Comparison of ENCODE assay signal across 8 cellular contexts in the genomic region with DNA sequence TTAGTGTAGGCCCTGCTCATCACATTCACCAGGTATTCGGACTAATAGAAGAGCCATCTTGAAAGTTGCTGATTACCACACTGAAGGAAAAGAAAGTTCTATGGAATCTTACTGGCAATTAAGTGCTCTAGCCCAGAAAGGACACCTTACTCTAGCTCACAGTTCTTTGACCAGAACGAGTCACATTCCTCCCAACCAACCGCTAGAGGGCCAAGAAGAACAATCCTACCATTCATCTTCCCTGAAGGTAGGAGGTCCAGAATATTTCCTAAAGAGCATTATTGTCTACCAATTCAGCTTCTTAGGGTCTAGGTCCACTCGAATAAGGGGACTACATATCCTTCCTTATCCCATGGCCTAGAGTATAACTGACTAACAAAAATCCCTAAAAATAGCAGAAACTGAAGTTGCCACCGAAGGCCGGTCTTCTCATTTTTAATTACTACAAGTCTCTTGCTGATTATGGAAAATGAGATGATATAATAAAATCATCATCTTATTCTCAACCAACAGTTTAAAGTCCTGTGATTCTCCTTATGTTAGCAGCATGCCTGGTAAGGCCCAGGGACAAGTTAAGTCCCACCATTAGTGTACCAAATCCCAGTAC. TPM values are rescaled to one million over a fixed set of nuclear protein-coding genes. Genes with fewer than 3 reads are reported as not detected.
DNase-seq lines count a peak whose midpoint lies in the region; ATAC-seq and TF ChIP-seq lines count a peak whose summit lies in the region.

No MANE protein-coding gene starts in this region.

- peak; percentile 47 for DNase-seq in AG10803 (ENCODE audit: low read depth)
- DNase-seq in NCI-H345 (lab: John Stamatoyannopoulos, UW) = peak; percentile 11
- DNase-seq in cardiac fibroblast (ENCODE audit: low read depth in 2 of 2) = peak; percentile 61 to 63
- no peak for DNase-seq in aorta
- no peak for DNase-seq in activated naive CD4-positive, alpha-beta T cell treated with anti-CD3 and anti-CD28 coated beads, Interleukin-2, amount 10 ng/mL, durations not matched to agents 7 days and 5 days

- H3K27me3 Mint-ChIP-seq in activated naive CD4-positive, alpha-beta T cell treated with anti-CD3 and anti-CD28 coated beads, Interleukin-2, amount 10 ng/mL, durations not matched to agents 7 days and 5 days = peaks cover 28% of the 10 kb centered on the region

- H3K36me3 ChIP-seq in liver (ENCODE audit: control insufficient read depth in 4 of 4, insufficient read depth in 3 of 4, low read depth in 1 of 4, low read length in 3 of 4) = no peaks in the 10 kb centered on the region
- no peaks in the 10 kb centered on the region for H3K36me3 ChIP-seq in aorta (ENCODE audit: control insufficient read depth in 1 of 2, insufficient read depth in 2 of 2, low read length in 1 of 2)

- H3K9me3 ChIP-seq in liver (ENCODE audit: control insufficient read depth in 4 of 4, low read length in 3 of 4) (no peaks in the 10 kb centered on the region), aorta (ENCODE audit: control insufficient read depth, low read length) (no peaks in the 10 kb centered on the region)

- no peak overlapping the region for H3K4me3 Mint-ChIP-seq in activated naive CD4-positive, alpha-beta T cell treated with anti-CD3 and anti-CD28 coated beads, Interleukin-2, amount 10 ng/mL, durations not matched to agents 7 days and 5 days

- H3K27ac Mint-ChIP-seq in activated naive CD4-positive, alpha-beta T cell treated with anti-CD3 and anti-CD28 coated beads, Interleukin-2, amount 10 ng/mL, durations not matched to agents 7 days and 5 days = no peak overlapping the region

- peak; percentile 78 for ATAC-seq in HG02642 (IDR thresholded peaks at IDR 0.05; ENCODE audit: poor library complexity, unreplicated experiment)
- no peak for ATAC-seq in aorta (ENCODE audit: low FRiP score)

- no peaks in the 10 kb centered on the region for H3K36me3 Mint-ChIP-seq in activated naive CD4-positive, alpha-beta T cell treated with anti-CD3 and anti-CD28 coated beads, Interleukin-2, amount 10 ng/mL, durations not matched to agents 7 days and 5 days

- H3K9me3 Mint-ChIP-seq in activated naive CD4-positive, alpha-beta T cell treated with anti-CD3 and anti-CD28 coated beads, Interleukin-2, amount 10 ng/mL, durations not matched to agents 7 days and 5 days = no peaks in the 10 kb centered on the region

- peak; percentile 90 for TF ChIP-seq CTCF in AG10803 (conservative IDR thresholded peaks at IDR 0.05; ENCODE audit: low read length)
- TF ChIP-seq CTCF in GM12875 (IDR thresholded peaks at IDR 0.05; ENCODE audit: borderline replicate concordance, insufficient read depth, low read depth, low read length) = peak; percentile 81
- peak; percentile 80 for TF ChIP-seq CTCF in cardiac fibroblast (IDR thresholded peaks at IDR 0.05; ENCODE audit: low read depth, low read length)
- peak; percentile 71 for TF ChIP-seq CTCF in liver (IDR thresholded peaks at IDR 0.05; ENCODE audit: low read depth, low read length, missing input control)

- H3K27ac ChIP-seq in liver (ENCODE audit: low read depth in 1 of 2, low read length in 2 of 2) (no peak overlapping the region), aorta (ENCODE audit: low read depth in 1 of 2, low read length in 2 of 2) (no peak overlapping the region)

- no peak overlapping the region for H3K9ac ChIP-seq in liver (ENCODE audit: low read depth in 1 of 2, low read length in 2 of 2)

- intact Hi-C loops in aorta (cut with DNase I) = loop anchor here (5.0 kb wide), 2 partner anchors 67 to 157 kb away; a partner anchor contains a TSS

- H3K4me1 Mint-ChIP-seq in activated naive CD4-positive, alpha-beta T cell treated with anti-CD3 and anti-CD28 coated beads, Interleukin-2, amount 10 ng/mL, durations not matched to agents 7 days and 5 days = no peaks in the 10 kb centered on the region

- H3K4me1 ChIP-seq in liver (ENCODE audit: control insufficient read depth in 4 of 4, insufficient read depth in 4 of 4, low read length in 3 of 4) = peaks cover 0 to 3% (median 0%) of the 10 kb centered on the region in 4 donors
- H3K4me1 ChIP-seq in aorta (ENCODE audit: control insufficient read depth in 1 of 2, insufficient read depth in 2 of 2, low read length in 2 of 2) = no peaks in the 10 kb centered on the region

- WGBS in liver = 37% methylated on average over 6 of the region's 6 CpGs
- WGBS in aorta, 2 donors = 37 to 39% methylated on average over 6 of the region's 6 CpGs

- CTCF ChIA-PET in activated naive CD4-positive, alpha-beta T cell treated with anti-CD3 and anti-CD28 coated beads, Interleukin-2, amount 10 ng/mL, durations not matched to agents 7 days and 5 days (lab: Charles Lee) = interaction anchor here (0.8 to 8.0 kb wide), 10 partner anchors 9 to 388 kb away, joined by 3 to 74 read pairs (median 3); a partner anchor contains a TSS

- peak; percentile 86 to 87 for TF ChIP-seq RAD21 in liver (IDR thresholded peaks at IDR 0.05)

- H3K27me3 ChIP-seq in liver (ENCODE audit: control insufficient read depth in 4 of 4, insufficient read depth in 4 of 4, low read length in 3 of 4) (no peaks in the 10 kb centered on the region), aorta (ENCODE audit: control insufficient read depth in 1 of 2, insufficient read depth in 2 of 2, low read length in 1 of 2) (no peaks in the 10 kb centered on the region)

- H3K4me3 ChIP-seq in AG10803 (ENCODE audit: low read length) = no peak overlapping the region
- H3K4me3 ChIP-seq in GM12875 (ENCODE audit: low read depth, low read length) = no peak overlapping the region
- no peak overlapping the region for H3K4me3 ChIP-seq in cardiac fibroblast (replicated peaks in 1 of 2; ENCODE audit: low read depth in 2 of 2, low read length in 2 of 2)
- H3K4me3 ChIP-seq in liver (ENCODE audit: low read depth in 1 of 3, low read length in 3 of 3) = no peak overlapping the region
- no peak overlapping the region for H3K4me3 ChIP-seq in aorta (ENCODE audit: low read length in 2 of 2)

TF ChIP-seq in liver, 16 proteins besides CTCF, POLR2A, EP300 and RAD21:
- TF ChIP-seq FOXA1 (IDR thresholded peaks at IDR 0.05) = no peak
- TF ChIP-seq, protein P1, sequence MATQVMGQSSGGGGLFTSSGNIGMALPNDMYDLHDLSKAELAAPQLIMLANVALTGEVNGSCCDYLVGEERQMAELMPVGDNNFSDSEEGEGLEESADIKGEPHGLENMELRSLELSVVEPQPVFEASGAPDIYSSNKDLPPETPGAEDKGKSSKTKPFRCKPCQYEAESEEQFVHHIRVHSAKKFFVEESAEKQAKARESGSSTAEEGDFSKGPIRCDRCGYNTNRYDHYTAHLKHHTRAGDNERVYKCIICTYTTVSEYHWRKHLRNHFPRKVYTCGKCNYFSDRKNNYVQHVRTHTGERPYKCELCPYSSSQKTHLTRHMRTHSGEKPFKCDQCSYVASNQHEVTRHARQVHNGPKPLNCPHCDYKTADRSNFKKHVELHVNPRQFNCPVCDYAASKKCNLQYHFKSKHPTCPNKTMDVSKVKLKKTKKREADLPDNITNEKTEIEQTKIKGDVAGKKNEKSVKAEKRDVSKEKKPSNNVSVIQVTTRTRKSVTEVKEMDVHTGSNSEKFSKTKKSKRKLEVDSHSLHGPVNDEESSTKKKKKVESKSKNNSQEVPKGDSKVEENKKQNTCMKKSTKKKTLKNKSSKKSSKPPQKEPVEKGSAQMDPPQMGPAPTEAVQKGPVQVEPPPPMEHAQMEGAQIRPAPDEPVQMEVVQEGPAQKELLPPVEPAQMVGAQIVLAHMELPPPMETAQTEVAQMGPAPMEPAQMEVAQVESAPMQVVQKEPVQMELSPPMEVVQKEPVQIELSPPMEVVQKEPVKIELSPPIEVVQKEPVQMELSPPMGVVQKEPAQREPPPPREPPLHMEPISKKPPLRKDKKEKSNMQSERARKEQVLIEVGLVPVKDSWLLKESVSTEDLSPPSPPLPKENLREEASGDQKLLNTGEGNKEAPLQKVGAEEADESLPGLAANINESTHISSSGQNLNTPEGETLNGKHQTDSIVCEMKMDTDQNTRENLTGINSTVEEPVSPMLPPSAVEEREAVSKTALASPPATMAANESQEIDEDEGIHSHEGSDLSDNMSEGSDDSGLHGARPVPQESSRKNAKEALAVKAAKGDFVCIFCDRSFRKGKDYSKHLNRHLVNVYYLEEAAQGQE (IDR thresholded peaks at IDR 0.05) = no peak
- TF ChIP-seq, protein P2, sequence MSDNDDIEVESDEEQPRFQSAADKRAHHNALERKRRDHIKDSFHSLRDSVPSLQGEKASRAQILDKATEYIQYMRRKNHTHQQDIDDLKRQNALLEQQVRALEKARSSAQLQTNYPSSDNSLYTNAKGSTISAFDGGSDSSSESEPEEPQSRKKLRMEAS (IDR thresholded peaks at IDR 0.05) = no peak
- TF ChIP-seq GABPA (IDR thresholded peaks at IDR 0.05 in 1 of 2, conservative IDR thresholded peaks at IDR 0.05 in 1 of 2) = no peak
- TF ChIP-seq HNF4A (conservative IDR thresholded peaks at IDR 0.05) = peak in 1 of 2 donors; percentile 19
TF ChIP-seq in liver: peak in this region for 1.

RNA-seq across cellular contexts. Expression of a gene that starts 2.7 kb away (rescaled TPM):
- total RNA-seq in liver (10 to 100 TPM in 1 of 2 donors, under 1 TPM in 1; 0.33 to 26.3 TPM), aorta (1 to 10 TPM in 1 of 2 donors, under 1 TPM in 1; 0.81 to 7.3 TPM)
- polyA plus RNA-seq in liver (under 1 TPM; 0.13 to 0.90 TPM), aorta (under 1 TPM in 1 of 2 donors, not detected in 1; 0.28 TPM)

Comparison
In these comparisons a context has a peak if more than half of its experiments do, and no peak if none do; other contexts are left out.
1. DNase-seq: peak in AG10803 (single experiment), NCI-H345 (single experiment) and cardiac fibroblast (2 of 2); none in aorta (0 of 2) and activated naive CD4-positive, alpha-beta T cell treated with anti-CD3 and anti-CD28 coated beads, Interleukin-2, amount 10 ng/mL, durations not matched to agents 7 days and 5 days (single experiment).
2. Peak in every context shown above with its lines, with median percentiles within 50 percentile points of each other: CTCF ChIP-seq.